ENCODE assay signal across 33 cellular contexts in genomic region chr22:40642316-40642715, GRCh38. TPM values are rescaled to one million over a fixed set of nuclear protein-coding genes. Genes with fewer than 3 reads are reported as not detected.
"Had no signal": no experiment of that assay in that cellular context is flagged by ENCODE, and none has a peak within 500 bp of the region (broad histone marks: within the 10 kb centered on the region; RNA-seq: fewer than 3 reads in every experiment).

No MANE protein-coding gene starts in this region.

- H3K9me3 ChIP-seq: adrenal gland, body of pancreas, breast epithelium, Peyer's patch had no signal

- H3K27me3 ChIP-seq: adrenal gland, body of pancreas, breast epithelium, Peyer's patch had no signal

- H3K27ac ChIP-seq: adrenal gland, body of pancreas, breast epithelium, Peyer's patch, VCaP had no signal

- H3K4me3 ChIP-seq: adrenal gland, body of pancreas, breast epithelium, K562, Peyer's patch had no signal

- H3K36me3 ChIP-seq: adrenal gland, breast epithelium, Peyer's patch had no signal

- DNase-seq: activated B cell treated with CpG ODN at 0.5 μM for 24 hours; activated CD4-positive, alpha-beta memory T cell treated with anti-CD3 and anti-CD28 coated beads for 36 hours; activated CD4-positive, alpha-beta T cell treated with anti-CD3 and anti-CD28 coated beads for 4 hours; activated CD4-positive, alpha-beta T cell treated with anti-CD3 and anti-CD28 coated beads, Interleukin-2, amount 50 U/mL, for 1 hour; activated CD4-positive, CD25-positive, alpha-beta regulatory T cell treated with anti-CD3 and anti-CD28 coated beads, Interleukin-2, amount 50 U/mL, for 72 hours; activated CD8-positive, alpha-beta memory T cell treated with anti-CD3 and anti-CD28 coated beads, Interleukin-2, amount 50 U/mL, for 4 hours; activated gamma-delta T cell; activated naive CD4-positive, alpha-beta T cell treated with Interleukin-2 at 50 U/mL for 16 hours; activated T-cell treated with anti-CD3 and anti-CD28 coated beads for 4 hours; activated T-cell treated with anti-CD3 and anti-CD28 coated beads, Interleukin-2, amount 50 U/mL, for 4 hours; body of pancreas; NCI-H1105; NCI-H1417 treated with DMSO at 0.1 percent for 48 hours; NCI-H187 treated with DMSO at 0.1 percent for 48 hours; NCI-H2081; NCI-H226; NCI-H446 treated with DMSO at 0.1 percent for 48 hours; NCI-H524 treated with DMSO at 0.1 percent for 48 hours; NK-92 treated with Interleukin-12 subunit alpha and Interleukin-12 subunit beta, amount 100 ng/mL, for 24 hours; PC-3; Right ventricle myocardium superior; RPMI8226; SW 1271; T-helper 1 cell; T-helper 2 cell; T-helper 9 cell had no signal

RNA-seq across cellular contexts. Expression of gene MCHR1, which starts 37.0 kb away (rescaled TPM):
- total RNA-seq: activated B cell treated with CpG ODN at 0.5 μM for 24 hours; activated CD4-positive, alpha-beta memory T cell treated with anti-CD3 and anti-CD28 coated beads for 36 hours; activated naive CD4-positive, alpha-beta T cell treated with anti-CD3 and anti-CD28 coated beads, Interleukin-2, amount 50 U/mL, for 72 hours; activated T-cell treated with anti-CD3 and anti-CD28 coated beads, Interleukin-2, amount 50 U/mL, for 4 hours; activated T-helper 1 cell treated with anti-CD3 and anti-CD28 coated beads, Interleukin-12 subunit alpha, Interleukin-12 subunit beta, Interleukin-2, Interleukin-4 antibody, amounts not matched to agents 30 ng/mL and 10 ng/mL and 1 ng/mL, durations not matched to agents 14 hours and 24 hours and 36 hours; body of pancreas; breast epithelium; K562; PC-3; Peyer's patch had no signal
